ENCODE assay signal across 8 cellular contexts in the genomic region with DNA sequence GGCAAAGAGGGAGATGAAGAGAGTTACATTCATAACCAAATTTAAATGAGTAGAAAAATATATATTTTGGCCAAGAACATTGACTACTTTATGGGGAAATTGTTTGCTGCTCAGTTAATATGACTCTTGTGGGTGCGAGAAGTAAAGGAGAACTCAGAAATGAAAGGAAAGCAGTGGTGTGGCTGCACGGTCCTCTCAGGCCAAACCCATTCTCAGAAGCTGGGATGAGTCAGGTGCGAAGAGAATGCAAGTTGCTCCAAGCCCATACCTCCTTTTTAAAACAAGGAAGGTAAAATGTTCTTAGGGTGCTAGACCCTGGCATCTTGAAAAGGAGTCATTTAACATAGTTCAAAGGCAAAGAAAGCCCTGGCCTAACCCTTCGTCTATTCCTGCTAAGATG.
"Had no signal": no experiment of that assay in that cellular context is flagged by ENCODE, and none has a peak within 500 bp of the region (broad histone marks: within the 10 kb centered on the region; RNA-seq: fewer than 3 reads in every experiment).

No MANE protein-coding gene starts in this region.

- DNase-seq: GDM1, GF-D8 had no signal

- FAIRE-seq: G401.6, GM12878, GM12891, GM12892, GM18507, GM19239 had no signal

- ATAC-seq: GM12878 had no signal

- H3K4me3 ChIP-seq: GM12878 had no signal
